In the genomic region with DNA sequence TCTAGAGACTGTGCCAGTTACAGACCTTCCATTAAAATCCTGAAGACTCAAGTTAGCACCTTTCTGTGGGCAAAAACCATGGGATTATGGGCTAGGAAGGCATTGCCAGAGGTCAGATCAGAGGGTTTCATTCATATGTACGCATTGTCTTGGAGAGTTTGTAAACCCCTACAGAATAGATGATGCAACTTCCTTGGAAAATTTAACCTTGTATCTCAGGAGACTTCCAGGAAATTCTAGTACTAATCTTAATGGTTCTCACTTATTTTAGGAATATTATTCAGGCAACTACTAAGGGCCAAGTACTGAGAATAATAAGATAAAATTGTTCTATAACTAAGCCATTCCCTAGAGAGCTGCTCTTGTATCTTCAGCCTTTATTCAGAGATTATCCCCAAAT, we compare ENCODE assay signal across 1 cellular context.
TF ChIP-seq lines count a peak whose summit lies in the region.

No MANE protein-coding gene starts in this region.

TF ChIP-seq in K562, 482 proteins besides CTCF, POLR2A, EP300 and RAD21:
- TF ChIP-seq BACH1 (tag; IDR thresholded peaks at IDR 0.05) (no peak), FOXP1 (CRISPR knock-in tag; IDR thresholded peaks at IDR 0.05) (no peak), MEF2D (tag; conservative IDR thresholded peaks at IDR 0.05; ENCODE audit: low read depth) (no peak), MED1 (CRISPR knock-in tag; IDR thresholded peaks at IDR 0.05; ENCODE audit: borderline replicate concordance) (no peak), RBM17 (IDR thresholded peaks at IDR 0.05; ENCODE audit: borderline replicate concordance, low read depth, low read length) (no peak), LARP7 (IDR thresholded peaks at IDR 0.05) (no peak), NCOR1 (IDR thresholded peaks at IDR 0.05) (no peak), CEBPG (CRISPR knock-in tag; IDR thresholded peaks at IDR 0.05) (no peak), CEBPG (tag; conservative IDR thresholded peaks at IDR 0.05 in 1 of 2, IDR thresholded peaks at IDR 0.05 in 1 of 2) (peak; percentile 75 to 77), BRF1 (IDR thresholded peaks at IDR 0.05; ENCODE audit: borderline replicate concordance, extremely low read depth, insufficient read length) (no peak), KDM5B (IDR thresholded peaks at IDR 0.05; ENCODE audit: insufficient replicate concordance, low read depth, low read length) (no peak), PRMT5 (CRISPR knock-in tag; IDR thresholded peaks at IDR 0.05) (no peak), GABPA (tag; conservative IDR thresholded peaks at IDR 0.05; ENCODE audit: low read depth) (peak; percentile 25; the same call in 1 of the 2 replicates), SNRNP70 (optimal IDR thresholded peaks at IDR 0.05; ENCODE audit: low read depth, low read length) (no peak), ETS2 (tag; IDR thresholded peaks at IDR 0.05; ENCODE audit: borderline replicate concordance, poor library complexity, severe bottlenecking) (no peak), POLR2AphosphoS5 (IDR thresholded peaks at IDR 0.05; ENCODE audit: control insufficient read depth, insufficient read depth, low read depth, low read length) (no peak), EZH2 (IDR thresholded peaks at IDR 0.05; ENCODE audit: borderline replicate concordance, low read depth, low read length) (no peak)
- TF ChIP-seq, protein P1, sequence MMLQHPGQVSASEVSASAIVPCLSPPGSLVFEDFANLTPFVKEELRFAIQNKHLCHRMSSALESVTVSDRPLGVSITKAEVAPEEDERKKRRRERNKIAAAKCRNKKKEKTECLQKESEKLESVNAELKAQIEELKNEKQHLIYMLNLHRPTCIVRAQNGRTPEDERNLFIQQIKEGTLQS (IDR thresholded peaks at IDR 0.05), result peak; percentile 31; the same call in 1 of the 2 replicates
- TF ChIP-seq, protein P1 (CRISPR knock-in tag; conservative IDR thresholded peaks at IDR 0.05), result no peak
- TF ChIP-seq, protein P2, sequence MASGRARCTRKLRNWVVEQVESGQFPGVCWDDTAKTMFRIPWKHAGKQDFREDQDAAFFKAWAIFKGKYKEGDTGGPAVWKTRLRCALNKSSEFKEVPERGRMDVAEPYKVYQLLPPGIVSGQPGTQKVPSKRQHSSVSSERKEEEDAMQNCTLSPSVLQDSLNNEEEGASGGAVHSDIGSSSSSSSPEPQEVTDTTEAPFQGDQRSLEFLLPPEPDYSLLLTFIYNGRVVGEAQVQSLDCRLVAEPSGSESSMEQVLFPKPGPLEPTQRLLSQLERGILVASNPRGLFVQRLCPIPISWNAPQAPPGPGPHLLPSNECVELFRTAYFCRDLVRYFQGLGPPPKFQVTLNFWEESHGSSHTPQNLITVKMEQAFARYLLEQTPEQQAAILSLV (tag; IDR thresholded peaks at IDR 0.05), result no peak
- TF ChIP-seq, protein P3, sequence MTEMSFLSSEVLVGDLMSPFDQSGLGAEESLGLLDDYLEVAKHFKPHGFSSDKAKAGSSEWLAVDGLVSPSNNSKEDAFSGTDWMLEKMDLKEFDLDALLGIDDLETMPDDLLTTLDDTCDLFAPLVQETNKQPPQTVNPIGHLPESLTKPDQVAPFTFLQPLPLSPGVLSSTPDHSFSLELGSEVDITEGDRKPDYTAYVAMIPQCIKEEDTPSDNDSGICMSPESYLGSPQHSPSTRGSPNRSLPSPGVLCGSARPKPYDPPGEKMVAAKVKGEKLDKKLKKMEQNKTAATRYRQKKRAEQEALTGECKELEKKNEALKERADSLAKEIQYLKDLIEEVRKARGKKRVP (CRISPR knock-in tag; IDR thresholded peaks at IDR 0.05), result 0 out of 2 replicates have a peak, but pooled peaks have one; percentile 28
- TF ChIP-seq, protein P4, sequence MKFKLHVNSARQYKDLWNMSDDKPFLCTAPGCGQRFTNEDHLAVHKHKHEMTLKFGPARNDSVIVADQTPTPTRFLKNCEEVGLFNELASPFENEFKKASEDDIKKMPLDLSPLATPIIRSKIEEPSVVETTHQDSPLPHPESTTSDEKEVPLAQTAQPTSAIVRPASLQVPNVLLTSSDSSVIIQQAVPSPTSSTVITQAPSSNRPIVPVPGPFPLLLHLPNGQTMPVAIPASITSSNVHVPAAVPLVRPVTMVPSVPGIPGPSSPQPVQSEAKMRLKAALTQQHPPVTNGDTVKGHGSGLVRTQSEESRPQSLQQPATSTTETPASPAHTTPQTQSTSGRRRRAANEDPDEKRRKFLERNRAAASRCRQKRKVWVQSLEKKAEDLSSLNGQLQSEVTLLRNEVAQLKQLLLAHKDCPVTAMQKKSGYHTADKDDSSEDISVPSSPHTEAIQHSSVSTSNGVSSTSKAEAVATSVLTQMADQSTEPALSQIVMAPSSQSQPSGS (CRISPR knock-in tag; IDR thresholded peaks at IDR 0.05), result no peak
- TF ChIP-seq, protein P5, sequence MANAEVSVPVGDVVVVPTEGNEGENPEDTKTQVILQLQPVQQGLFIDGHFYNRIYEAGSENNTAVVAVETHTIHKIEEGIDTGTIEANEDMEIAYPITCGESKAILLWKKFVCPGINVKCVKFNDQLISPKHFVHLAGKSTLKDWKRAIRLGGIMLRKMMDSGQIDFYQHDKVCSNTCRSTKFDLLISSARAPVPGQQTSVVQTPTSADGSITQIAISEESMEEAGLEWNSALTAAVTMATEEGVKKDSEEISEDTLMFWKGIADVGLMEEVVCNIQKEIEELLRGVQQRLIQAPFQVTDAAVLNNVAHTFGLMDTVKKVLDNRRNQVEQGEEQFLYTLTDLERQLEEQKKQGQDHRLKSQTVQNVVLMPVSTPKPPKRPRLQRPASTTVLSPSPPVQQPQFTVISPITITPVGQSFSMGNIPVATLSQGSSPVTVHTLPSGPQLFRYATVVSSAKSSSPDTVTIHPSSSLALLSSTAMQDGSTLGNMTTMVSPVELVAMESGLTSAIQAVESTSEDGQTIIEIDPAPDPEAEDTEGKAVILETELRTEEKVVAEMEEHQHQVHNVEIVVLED (CRISPR knock-in tag; IDR thresholded peaks at IDR 0.05), result no peak
TF ChIP-seq in K562: peak in this region for 4.
